In the genomic region with DNA sequence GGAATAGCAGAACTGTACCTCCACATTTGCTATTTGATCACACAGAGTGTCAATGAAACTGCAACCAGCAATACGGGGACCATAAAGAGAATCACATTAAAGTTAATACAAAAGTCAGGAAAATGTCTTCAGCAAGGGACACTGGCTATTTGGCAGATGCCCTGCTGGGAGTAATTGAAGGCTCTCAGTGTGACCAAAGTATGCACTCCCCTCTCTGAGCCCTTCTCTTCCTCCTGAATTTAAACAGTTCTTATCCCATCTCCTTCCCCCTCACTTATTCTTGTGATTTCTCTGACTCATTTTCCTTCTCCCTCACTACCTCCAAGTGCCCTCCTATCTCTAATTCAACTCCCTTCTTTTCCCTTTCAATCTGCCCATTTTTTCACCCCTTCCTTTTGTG, we compare ENCODE assay signal across 33 cellular contexts.
"Had no signal": no experiment of that assay in that cellular context is flagged by ENCODE, and none has a peak within 500 bp of the region (broad histone marks: within the 10 kb centered on the region; RNA-seq: fewer than 3 reads in every experiment).

No MANE protein-coding gene starts in this region.

- H3K27ac Mint-ChIP-seq: activated CD4-positive, alpha-beta T cell treated with anti-CD3 and anti-CD28 coated beads for 36 hours; activated CD4-positive, alpha-beta T cell treated with anti-CD3 and anti-CD28 coated beads, Interleukin-2, amount 10 ng/mL, durations not matched to agents 7 days and 5 days; activated CD8-positive, alpha-beta T cell treated with anti-CD3 and anti-CD28 coated beads for 36 hours; activated naive CD4-positive, alpha-beta T cell treated with anti-CD3 and anti-CD28 coated beads for 36 hours; activated naive CD4-positive, alpha-beta T cell treated with anti-CD3 and anti-CD28 coated beads, Interleukin-2, amount 50 U/mL, for 72 hours; activated naive CD8-positive, alpha-beta T cell treated with anti-CD3 and anti-CD28 coated beads for 36 hours; activated T-cell treated with anti-CD3 and anti-CD28 coated beads, Interleukin-2, amount 50 U/mL, for 72 hours; activated T-helper 1 cell treated with anti-CD3 and anti-CD28 coated beads, Interleukin-12 subunit alpha, Interleukin-12 subunit beta, Interleukin-2, Interleukin-4 antibody, amounts not matched to agents 30 ng/mL and 10 ng/mL and 1 ng/mL, durations not matched to agents 14 hours and 24 hours and 36 hours; activated T-helper 17 cell treated with anti-CD3 and anti-CD28 coated beads, Interleukin-2, amount 50 U/mL, for 72 hours; T-helper 1 cell treated with Interleukin-12 subunit alpha and Interleukin-12 subunit beta and Interleukin-4 antibody, amounts not matched to agents 30 μg/mL and 1 μg/mL, for 36 hours; T-helper 2 cell treated with Interferon-gamma antibody and Interleukin-4, amounts not matched to agents 5 μg/mL and 100 μg/mL, for 36 hours had no signal

- H3K9me3 Mint-ChIP-seq: activated CD4-positive, alpha-beta T cell treated with anti-CD3 and anti-CD28 coated beads, Interleukin-2, amount 10 ng/mL, durations not matched to agents 7 days and 5 days; activated CD8-positive, alpha-beta T cell treated with anti-CD3 and anti-CD28 coated beads for 36 hours; activated naive CD4-positive, alpha-beta T cell treated with anti-CD3 and anti-CD28 coated beads for 36 hours; activated naive CD8-positive, alpha-beta T cell treated with anti-CD3 and anti-CD28 coated beads for 36 hours; activated T-cell treated with anti-CD3 and anti-CD28 coated beads, Interleukin-2, amount 50 U/mL, for 4 hours; activated T-helper 1 cell treated with anti-CD3 and anti-CD28 coated beads, Interleukin-12 subunit alpha, Interleukin-12 subunit beta, Interleukin-2, Interleukin-4 antibody, amounts not matched to agents 30 ng/mL and 10 ng/mL and 1 ng/mL, durations not matched to agents 14 hours and 24 hours and 36 hours; activated T-helper 17 cell treated with anti-CD3 and anti-CD28 coated beads, Interleukin-2, amount 50 U/mL, for 72 hours; T-helper 1 cell treated with Interleukin-12 subunit alpha and Interleukin-12 subunit beta and Interleukin-4 antibody, amounts not matched to agents 30 μg/mL and 1 μg/mL, for 36 hours; T-helper 2 cell treated with Interferon-gamma antibody and Interleukin-4, amounts not matched to agents 5 μg/mL and 100 μg/mL, for 36 hours had no signal

- ATAC-seq: activated CD4-positive, alpha-beta T cell treated with anti-CD3 and anti-CD28 coated beads for 36 hours; activated CD4-positive, CD25-positive, alpha-beta regulatory T cell treated with anti-CD3 and anti-CD28 coated beads, Interleukin-2, amount 50 U/mL, for 24 hours; activated CD8-positive, alpha-beta T cell treated with anti-CD3 and anti-CD28 coated beads for 36 hours; activated naive CD4-positive, alpha-beta T cell treated with anti-CD3 and anti-CD28 coated beads, Interleukin-2, amount 50 U/mL, for 72 hours; activated T-cell treated with anti-CD3 and anti-CD28 coated beads, Interleukin-2, amount 50 U/mL, for 4 hours; activated T-cell treated with anti-CD3 and anti-CD28 coated beads, Interleukin-2, amount 50 U/mL, for 72 hours; activated T-helper 17 cell treated with anti-CD3 and anti-CD28 coated beads, Interleukin-2, amount 50 U/mL, for 72 hours; body of pancreas had no signal

- DNase-seq: activated CD4-positive, alpha-beta T cell treated with anti-CD3 and anti-CD28 coated beads for 1 hour; activated CD4-positive, alpha-beta T cell treated with anti-CD3 and anti-CD28 coated beads for 36 hours; activated CD4-positive, alpha-beta T cell treated with anti-CD3 and anti-CD28 coated beads for 48 hours; activated CD4-positive, alpha-beta T cell treated with anti-CD3 and anti-CD28 coated beads, Interleukin-2, amount 10 ng/mL, durations not matched to agents 7 days and 5 days; activated CD4-positive, alpha-beta T cell treated with anti-CD3 and anti-CD28 coated beads, Interleukin-2, amount 50 U/mL, for 48 hours; activated CD4-positive, CD25-positive, alpha-beta regulatory T cell; activated CD8-positive, alpha-beta memory T cell treated with anti-CD3 and anti-CD28 coated beads, Interleukin-2, amount 50 U/mL, for 4 hours; activated CD8-positive, alpha-beta T cell treated with anti-CD3 and anti-CD28 coated beads for 36 hours; activated effector memory CD4-positive, alpha-beta T cell treated with anti-CD3 and anti-CD28 coated beads, Interleukin-2, amount 50 U/mL, for 16 hours; activated gamma-delta T cell treated with Interleukin-2 at 50 U/mL for 16 hours; activated naive CD4-positive, alpha-beta T cell; activated naive CD4-positive, alpha-beta T cell treated with anti-CD3 and anti-CD28 coated beads for 36 hours; activated naive CD4-positive, alpha-beta T cell treated with anti-CD3 and anti-CD28 coated beads, Interleukin-2, amount 50 U/mL, for 16 hours; activated naive CD8-positive, alpha-beta T cell treated with anti-CD3 and anti-CD28 coated beads for 36 hours; activated T-cell treated with anti-CD3 and anti-CD28 coated beads for 4 hours; activated T-cell treated with anti-CD3 and anti-CD28 coated beads, Interleukin-2, amount 50 U/mL, for 1 hour; activated T-cell treated with anti-CD3 and anti-CD28 coated beads, Interleukin-2, amount 50 U/mL, for 4 hours; activated T-cell treated with anti-CD3 and anti-CD28 coated beads, Interleukin-2, amount 50 U/mL, for 72 hours; adrenal gland; amniotic stem cell; aorta; body of pancreas; brain microvascular endothelial cell; central memory CD4-positive, alpha-beta T cell; T-helper 1 cell; T-helper 2 cell; T-helper 9 cell had no signal

- H3K4me3 Mint-ChIP-seq: activated CD4-positive, alpha-beta T cell treated with anti-CD3 and anti-CD28 coated beads for 36 hours; activated CD4-positive, alpha-beta T cell treated with anti-CD3 and anti-CD28 coated beads, Interleukin-2, amount 10 ng/mL, durations not matched to agents 7 days and 5 days; activated CD8-positive, alpha-beta T cell treated with anti-CD3 and anti-CD28 coated beads for 36 hours; activated naive CD4-positive, alpha-beta T cell treated with anti-CD3 and anti-CD28 coated beads for 36 hours; activated naive CD8-positive, alpha-beta T cell treated with anti-CD3 and anti-CD28 coated beads for 36 hours; activated T-cell treated with anti-CD3 and anti-CD28 coated beads, Interleukin-2, amount 50 U/mL, for 4 hours; activated T-cell treated with anti-CD3 and anti-CD28 coated beads, Interleukin-2, amount 50 U/mL, for 72 hours; activated T-helper 1 cell treated with anti-CD3 and anti-CD28 coated beads, Interleukin-12 subunit alpha, Interleukin-12 subunit beta, Interleukin-2, Interleukin-4 antibody, amounts not matched to agents 30 ng/mL and 10 ng/mL and 1 ng/mL, durations not matched to agents 14 hours and 24 hours and 36 hours; activated T-helper 17 cell treated with anti-CD3 and anti-CD28 coated beads, Interleukin-2, amount 50 U/mL, for 72 hours; T-helper 1 cell treated with Interleukin-12 subunit alpha and Interleukin-12 subunit beta and Interleukin-4 antibody, amounts not matched to agents 30 μg/mL and 1 μg/mL, for 36 hours; T-helper 2 cell treated with Interferon-gamma antibody and Interleukin-4, amounts not matched to agents 5 μg/mL and 100 μg/mL, for 36 hours had no signal

- H3K36me3 Mint-ChIP-seq: activated naive CD8-positive, alpha-beta T cell treated with anti-CD3 and anti-CD28 coated beads for 36 hours had no signal
